In genomic region chr4:137968956-137969709, GRCh38 we compare ENCODE assay signal across 3 cellular contexts.
TF ChIP-seq lines count a peak whose summit lies in the region.

No MANE protein-coding gene starts in this region.

TF ChIP-seq in SK-N-SH treated with all-trans-retinoic acid at 6 μM for 48 hours, 23 proteins besides CTCF, POLR2A, EP300 and RAD21 (continued from another document):
- no peak for TF ChIP-seq TCF4 (CRISPR knock-in tag; IDR thresholded peaks at IDR 0.05; ENCODE audit: borderline replicate concordance)
- TF ChIP-seq CSDC2 (CRISPR knock-in tag; IDR thresholded peaks at IDR 0.05): no peak
- no peak for TF ChIP-seq ZFP30 (CRISPR knock-in tag; IDR thresholded peaks at IDR 0.05)
- no peak for TF ChIP-seq TOX (CRISPR knock-in tag; IDR thresholded peaks at IDR 0.05; ENCODE audit: borderline replicate concordance)
- TF ChIP-seq TSHZ2 (CRISPR knock-in tag; IDR thresholded peaks at IDR 0.05): no peak
- no peak for TF ChIP-seq ISL1 (CRISPR knock-in tag; IDR thresholded peaks at IDR 0.05)
TF ChIP-seq in SK-N-SH treated with all-trans-retinoic acid at 6 μM for 48 hours: peak in this region for 0.

TF ChIP-seq in SK-N-SH, 30 proteins besides CTCF, POLR2A, EP300 and RAD21 (continued from another document):
- TF ChIP-seq RFX5 (IDR thresholded peaks at IDR 0.05; ENCODE audit: low read length) (no peak), NFIC (IDR thresholded peaks at IDR 0.05; ENCODE audit: borderline replicate concordance) (no peak), FOXJ3 (CRISPR knock-in tag; IDR thresholded peaks at IDR 0.05) (no peak), MAX (IDR thresholded peaks at IDR 0.05; ENCODE audit: low read depth) (no peak), TCF12 (IDR thresholded peaks at IDR 0.05) (no peak), YY1 (IDR thresholded peaks at IDR 0.05; ENCODE audit: low read depth) (no peak), POLR2AphosphoS5 (IDR thresholded peaks at IDR 0.05; ENCODE audit: low read depth, low read length) (no peak), RCOR1 (IDR thresholded peaks at IDR 0.05; ENCODE audit: low read length) (no peak)

TF ChIP-seq in HepG2, 621 proteins besides CTCF, POLR2A, EP300 and RAD21 (continued from another document):
- no peak for TF ChIP-seq KLF16 (CRISPR knock-in tag; IDR thresholded peaks at IDR 0.05)
- TF ChIP-seq ZNF883 (CRISPR knock-in tag; IDR thresholded peaks at IDR 0.05; ENCODE audit: not compliant biosample characterization): no peak
- TF ChIP-seq RXRB (CRISPR knock-in tag; IDR thresholded peaks at IDR 0.05; ENCODE audit: borderline replicate concordance): no peak
- TF ChIP-seq STAT6 (CRISPR knock-in tag; IDR thresholded peaks at IDR 0.05; ENCODE audit: borderline replicate concordance): no peak
- TF ChIP-seq ZMYM4 (CRISPR knock-in tag; IDR thresholded peaks at IDR 0.05): no peak
- no peak for TF ChIP-seq PHF20 (CRISPR knock-in tag; IDR thresholded peaks at IDR 0.05)
- TF ChIP-seq FLYWCH1 (CRISPR knock-in tag; IDR thresholded peaks at IDR 0.05): no peak
TF ChIP-seq in HepG2: peak in this region for 0.
